ENCODE assay signal across 19 cellular contexts in genomic region chr15:52746162-52746721, GRCh38.
DNase-seq lines count a peak whose midpoint lies in the region; ATAC-seq lines count a peak whose summit lies in the region.
"Had no signal": no experiment of that assay in that cellular context is flagged by ENCODE, and none has a peak within 500 bp of the region (broad histone marks: within the 10 kb centered on the region; RNA-seq: fewer than 3 reads in every experiment).

No MANE protein-coding gene starts in this region.

- no peaks in the 10 kb centered on the region for H3K36me3 Mint-ChIP-seq in stimulated activated memory B cell treated with anti-CD40 and anti-IgM and Interleukin-4, amounts not matched to agents 10 μg/mL and 1 μg/mL and 100 μg/mL, for 72 hours
- H3K36me3 Mint-ChIP-seq: IgD-negative memory B cell had no signal

- H3K27ac Mint-ChIP-seq in stimulated activated memory B cell treated with anti-CD40 and anti-IgM and Interleukin-4, amounts not matched to agents 10 μg/mL and 1 μg/mL and 100 μg/mL, for 72 hours: no peak overlapping the region
- H3K27ac Mint-ChIP-seq: IgD-negative memory B cell had no signal

- H3K4me3 Mint-ChIP-seq in stimulated activated memory B cell treated with anti-CD40 and anti-IgM and Interleukin-4, amounts not matched to agents 10 μg/mL and 1 μg/mL and 100 μg/mL, for 72 hours: no peak overlapping the region

- ATAC-seq in HG03280 (IDR thresholded peaks at IDR 0.05; ENCODE audit: unreplicated experiment): no peak
- no peak for ATAC-seq in stimulated activated memory B cell treated with anti-CD40 and anti-IgM and Interleukin-4, amounts not matched to agents 10 μg/mL and 1 μg/mL and 100 μg/mL, for 72 hours
- ATAC-seq: GM12878, Right ventricle myocardium inferior had no signal

- H3K4me1 ChIP-seq in HUES6 (ENCODE audit: control insufficient read depth, insufficient read depth, low read length): peaks cover 45% of the 10 kb centered on the region

- peak; percentile 27 for DNase-seq in glomerular visceral epithelial cell (ENCODE audit: extremely low spot score)
- DNase-seq in kidney tubule cell (ENCODE audit: low spot score): peak; percentile 75
- DNase-seq in effector CD4-positive, alpha-beta T cell: no peak
- no peak for DNase-seq in iPS-NIHi7 (ENCODE audit: extremely low spot score)
- DNase-seq: ACHN, AML-193, DND-41, GM23248, Karpas-422, NCI-H2029, NCI-H510A, NCI-H774 had no signal

- H3K27me3 Mint-ChIP-seq in stimulated activated memory B cell treated with anti-CD40 and anti-IgM and Interleukin-4, amounts not matched to agents 10 μg/mL and 1 μg/mL and 100 μg/mL, for 72 hours: no peaks in the 10 kb centered on the region

- H3K27me3 ChIP-seq in HUES6 (ENCODE audit: control insufficient read depth, insufficient read depth, low read length): no peaks in the 10 kb centered on the region

- H3K4me1 Mint-ChIP-seq in stimulated activated memory B cell treated with anti-CD40 and anti-IgM and Interleukin-4, amounts not matched to agents 10 μg/mL and 1 μg/mL and 100 μg/mL, for 72 hours: peaks cover 8% of the 10 kb centered on the region

- H3K4me3 ChIP-seq in HUES6 (ENCODE audit: low read depth, low read length): peak overlapping the region; percentile 38
- H3K4me3 ChIP-seq: GM12878, GM23248 had no signal

- H3K27ac ChIP-seq in HUES6 (ENCODE audit: low read depth, low read length): peak overlapping the region; percentile 90
- H3K27ac ChIP-seq: C4-2B, GM23248 had no signal

- no peaks in the 10 kb centered on the region for H3K36me3 ChIP-seq in HUES6 (ENCODE audit: control insufficient read depth, insufficient read depth, low read length)

- peak overlapping the region; percentile 85 for H3K9ac ChIP-seq in HUES6 (ENCODE audit: low read length)
- H3K9ac ChIP-seq: GM23248 had no signal

- H3K9me3 Mint-ChIP-seq in stimulated activated memory B cell treated with anti-CD40 and anti-IgM and Interleukin-4, amounts not matched to agents 10 μg/mL and 1 μg/mL and 100 μg/mL, for 72 hours: no peaks in the 10 kb centered on the region
- H3K9me3 Mint-ChIP-seq: IgD-negative memory B cell had no signal

- H3K9me3 ChIP-seq in HUES6 (ENCODE audit: control insufficient read depth, insufficient read depth, low read depth, low read length): no peaks in the 10 kb centered on the region

Comparison
In these comparisons a context has a peak if more than half of its experiments do, and no peak if none do; other contexts are left out.
1. DNase-seq: peak in glomerular visceral epithelial cell (single experiment) and kidney tubule cell (single experiment); none in effector CD4-positive, alpha-beta T cell (single experiment) and iPS-NIHi7 (single experiment).